10 cellular contexts compared by ENCODE assay signal in the genomic region with DNA sequence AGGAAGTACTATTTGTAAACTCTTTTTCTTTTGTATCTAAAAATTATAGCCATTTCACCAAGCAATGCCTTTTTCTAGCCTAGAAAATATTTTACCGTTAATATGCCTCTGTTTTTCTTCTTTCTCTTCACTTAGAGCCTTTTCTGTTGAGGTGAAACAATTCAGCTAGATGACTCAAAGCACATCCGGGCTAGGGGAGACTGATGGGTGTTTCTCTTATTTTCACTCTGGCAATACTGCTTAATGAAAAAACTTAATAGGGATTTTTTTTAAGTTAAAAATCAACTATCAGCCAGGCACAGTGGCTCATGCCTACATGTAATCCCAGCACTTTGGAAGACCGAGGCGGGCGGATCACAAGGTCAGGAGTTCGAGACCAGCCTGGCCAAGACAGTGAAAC.
DNase-seq lines count a peak whose midpoint lies in the region; ATAC-seq and TF ChIP-seq lines count a peak whose summit lies in the region.
"Had no signal": no experiment of that assay in that cellular context is flagged by ENCODE, and none has a peak within 500 bp of the region (broad histone marks: within the 10 kb centered on the region; RNA-seq: fewer than 3 reads in every experiment).

No MANE protein-coding gene starts in this region.

- no peak for TF ChIP-seq POLR2A in gastroesophageal sphincter (IDR thresholded peaks at IDR 0.05)

- peak overlapping the region; percentile 78 to 99 (median 94) for H3K27ac Mint-ChIP-seq in CD8-positive, alpha-beta memory T cell
- peak overlapping the region; percentile 85 to 97 (median 93) for H3K27ac Mint-ChIP-seq in IgD-negative memory B cell

- no peaks in the 10 kb centered on the region for H3K27me3 ChIP-seq in CD8-positive, alpha-beta memory T cell (ENCODE audit: insufficient read depth, low read length, poor library complexity, severe bottlenecking)
- H3K27me3 ChIP-seq in mucosa of rectum (ENCODE audit: control insufficient read depth in 2 of 2, insufficient read depth in 2 of 2, low read length in 2 of 2) (no peaks in the 10 kb centered on the region), gastroesophageal sphincter (no peaks in the 10 kb centered on the region)

- H3K36me3 ChIP-seq in CD8-positive, alpha-beta memory T cell (ENCODE audit: insufficient read depth, low read length): no peaks in the 10 kb centered on the region
- peaks cover 9 to 10% of the 10 kb centered on the region in 2 donors for H3K36me3 ChIP-seq in mucosa of rectum (ENCODE audit: control insufficient read depth in 2 of 2, insufficient read depth in 2 of 2, low read length in 2 of 2)
- peaks cover 0 to 28% of the 10 kb centered on the region in 2 donors for H3K36me3 ChIP-seq in gastroesophageal sphincter

- peaks cover 52 to 61% (median 56%) of the 10 kb centered on the region in 3 donors for H3K4me1 Mint-ChIP-seq in CD8-positive, alpha-beta memory T cell
- H3K4me1 Mint-ChIP-seq in IgD-negative memory B cell: peaks cover 32 to 41% (median 39%) of the 10 kb centered on the region in 3 donors

- no peaks in the 10 kb centered on the region for H3K9me3 ChIP-seq in CD8-positive, alpha-beta memory T cell (ENCODE audit: low read length)
- H3K9me3 ChIP-seq in mucosa of rectum (ENCODE audit: control insufficient read depth in 2 of 2, low read length in 2 of 2): no peaks in the 10 kb centered on the region
- no peaks in the 10 kb centered on the region for H3K9me3 ChIP-seq in gastroesophageal sphincter

- DNase-seq in CD8-positive, alpha-beta memory T cell: peak in 2 of 5 donors; percentile 17 to 49
- peak; percentile 5 for DNase-seq in activated T-cell treated with anti-CD3 and anti-CD28 coated beads for 48 hours (ENCODE audit: low read depth)
- DNase-seq in NCI-H345 treated with DMSO at 0.1 percent for 48 hours (lab: John Stamatoyannopoulos, UW; ENCODE audit: unreplicated experiment): no peak
- no peak for DNase-seq in NCI-H774 (lab: John Stamatoyannopoulos, UW)
- DNase-seq in DMS114 treated with DMSO at 0.1 percent for 48 hours (lab: John Stamatoyannopoulos, UW; ENCODE audit: unreplicated experiment): no peak
- DNase-seq: cortex of kidney, DMS79 had no signal

- no peak overlapping the region for H3K9ac ChIP-seq in mucosa of rectum (ENCODE audit: low read depth in 1 of 2, low read length in 2 of 2)

- CTCF ChIA-PET in CD8-positive, alpha-beta memory T cell (lab: Charles Lee): interaction anchor here (0.9 to 2.5 kb wide), 4 partner anchors 10 to 174 kb away, joined by 3 to 12 read pairs (median 3); no protein-coding TSS in a partner anchor

- H3K4me3 Mint-ChIP-seq in CD8-positive, alpha-beta memory T cell: peak overlapping the region; percentile 88 to 99 (median 97)
- peak overlapping the region; percentile 95 to 99 (median 98) for H3K4me3 Mint-ChIP-seq in IgD-negative memory B cell

- no peak for ATAC-seq in gastroesophageal sphincter

- peaks cover 3 to 30% (median 4%) of the 10 kb centered on the region in 3 donors for H3K36me3 Mint-ChIP-seq in CD8-positive, alpha-beta memory T cell
- peaks cover 3% of the 10 kb centered on the region for H3K36me3 Mint-ChIP-seq in IgD-negative memory B cell

- POLR2A ChIA-PET in CD8-positive, alpha-beta memory T cell (lab: Charles Lee): interaction anchor here (1.0 kb wide), 1 partner anchor 9 kb away, joined by 3 read pairs; no protein-coding TSS in a partner anchor

- 88 to 100% methylated on average over 1 to 5 of the region's 6 CpGs for WGBS in gastroesophageal sphincter (ENCODE audit: low coverage in 1 of 2), 2 donors

- TF ChIP-seq EP300 in gastroesophageal sphincter (IDR thresholded peaks at IDR 0.05): no peak

- H3K4me3 ChIP-seq in CD8-positive, alpha-beta memory T cell (ENCODE audit: low read length): peak overlapping the region; percentile 83
- peak overlapping the region in 1 of 2 donors; percentile 73 for H3K4me3 ChIP-seq in mucosa of rectum (ENCODE audit: low read length in 2 of 2)
- no peak overlapping the region for H3K4me3 ChIP-seq in gastroesophageal sphincter

- H3K4me1 ChIP-seq in CD8-positive, alpha-beta memory T cell (ENCODE audit: insufficient read depth, low read length): peaks cover 47% of the 10 kb centered on the region
- H3K4me1 ChIP-seq in mucosa of rectum (ENCODE audit: control insufficient read depth in 2 of 2, insufficient read depth in 2 of 2, low read length in 2 of 2): peaks cover 2% of the 10 kb centered on the region in 2 donors
- peaks cover 0 to 7% (median 0%) of the 10 kb centered on the region in 3 donors for H3K4me1 ChIP-seq in gastroesophageal sphincter

- peak overlapping the region; percentile 70 for H3K27ac ChIP-seq in CD8-positive, alpha-beta memory T cell (ENCODE audit: low read depth, low read length)
- peak overlapping the region; percentile 27 to 57 for H3K27ac ChIP-seq in mucosa of rectum (ENCODE audit: low read depth in 2 of 2, low read length in 2 of 2)
- H3K27ac ChIP-seq in gastroesophageal sphincter: peak overlapping the region in 1 of 4 donors; percentile 17

- no peaks in the 10 kb centered on the region for H3K27me3 Mint-ChIP-seq in CD8-positive, alpha-beta memory T cell
- H3K27me3 Mint-ChIP-seq in IgD-negative memory B cell: no peaks in the 10 kb centered on the region

- TF ChIP-seq CTCF in gastroesophageal sphincter (IDR thresholded peaks at IDR 0.05): no peak

- no peaks in the 10 kb centered on the region for H3K9me3 Mint-ChIP-seq in CD8-positive, alpha-beta memory T cell
- no peaks in the 10 kb centered on the region for H3K9me3 Mint-ChIP-seq in IgD-negative memory B cell
